In the genomic region with DNA sequence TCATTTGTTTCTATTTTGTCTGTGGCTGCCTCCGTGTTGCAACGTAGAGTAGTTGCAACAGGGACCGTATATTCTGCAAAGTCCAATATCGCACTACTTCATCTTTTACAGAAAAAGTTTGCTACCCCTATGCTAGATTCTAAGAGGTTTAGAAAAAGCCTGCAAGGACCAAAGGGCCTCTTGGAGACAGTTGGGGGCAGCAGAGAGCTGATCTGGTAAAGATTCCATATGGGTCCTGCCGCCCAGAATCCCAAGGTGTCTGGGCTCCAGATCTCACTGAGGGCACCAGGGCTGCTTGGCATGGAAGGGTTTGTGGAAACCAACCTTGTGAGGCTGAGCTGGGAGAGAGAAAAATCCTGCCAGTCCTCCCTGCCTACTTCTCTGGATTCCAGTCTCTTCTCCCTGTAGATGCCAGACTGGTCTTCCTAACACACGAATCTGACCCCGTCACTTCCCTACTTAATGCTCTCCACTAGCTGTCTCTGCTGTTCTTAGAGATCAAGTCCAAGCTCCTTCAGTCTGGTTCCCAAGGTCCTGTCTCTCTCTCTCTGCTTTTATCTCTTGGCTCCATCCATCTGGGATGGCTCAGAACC, we compare ENCODE assay signal across 7 cellular contexts.
A peak's percentile ranks its signal among the peaks of the same experiment; 100 is the strongest.
DNase-seq lines count a peak whose midpoint lies in the region; ATAC-seq and TF ChIP-seq lines count a peak whose summit lies in the region.

No MANE protein-coding gene starts in this region.

- peak; percentile 60; the same call in 2 of the 3 replicates for ATAC-seq in RWPE2 (ENCODE audit: low read depth)
- ATAC-seq in GM18868 (IDR thresholded peaks at IDR 0.05; ENCODE audit: unreplicated experiment): no peak
- ATAC-seq in HG02763 (IDR thresholded peaks at IDR 0.05; ENCODE audit: unreplicated experiment): no peak
- no peak for ATAC-seq in HG03457 (IDR thresholded peaks at IDR 0.05; ENCODE audit: unreplicated experiment)

- no peak overlapping the region for H3K4me3 Mint-ChIP-seq in glutamatergic neuron (ENCODE audit: unreplicated experiment)

- H3K4me1 ChIP-seq in Karpas-422 (ENCODE audit: low read length) (peaks cover 4% of the 10 kb centered on the region), RWPE2 (ENCODE audit: insufficient read depth, poor library complexity, severe bottlenecking) (no peaks in the 10 kb centered on the region)

- H3K36me3 ChIP-seq in GM06990 (ENCODE audit: control insufficient read depth, insufficient read depth, low read length) (no peaks in the 10 kb centered on the region), Karpas-422 (ENCODE audit: insufficient read depth, low read length) (no peaks in the 10 kb centered on the region), RWPE2 (ENCODE audit: low read depth) (no peaks in the 10 kb centered on the region)

- no peaks in the 10 kb centered on the region for H3K4me1 Mint-ChIP-seq in glutamatergic neuron (ENCODE audit: low read depth, unreplicated experiment)

- H3K4me3 ChIP-seq in GM06990 (replicated peaks; ENCODE audit: low read depth, low read length): no peak overlapping the region
- no peak overlapping the region for H3K4me3 ChIP-seq in Karpas-422 (ENCODE audit: low read length)
- H3K4me3 ChIP-seq in RWPE2 (ENCODE audit: severe bottlenecking): no peak overlapping the region

- peaks cover 5% of the 10 kb centered on the region for H3K27me3 Mint-ChIP-seq in glutamatergic neuron (ENCODE audit: unreplicated experiment)

- H3K36me3 Mint-ChIP-seq in glutamatergic neuron (ENCODE audit: unreplicated experiment): no peaks in the 10 kb centered on the region

- peak; percentile 78 for TF ChIP-seq CTCF in GM06990 (IDR thresholded peaks at IDR 0.05; ENCODE audit: insufficient read depth, low read length, poor library complexity, severe bottlenecking)
- TF ChIP-seq CTCF in RWPE2 (IDR thresholded peaks at IDR 0.05; ENCODE audit: poor library complexity, severe bottlenecking): peak; percentile 76
- peak; percentile 65 for TF ChIP-seq CTCF in glutamatergic neuron (IDR thresholded peaks at IDR 0.05; ENCODE audit: partially characterized antibody, unreplicated experiment)

- no peaks in the 10 kb centered on the region for H4K20me1 ChIP-seq in Karpas-422 (ENCODE audit: insufficient read depth, low read depth, low read length)

- peak; percentile 14 for DNase-seq in GM06990 (ENCODE audit: extremely low read depth, insufficient read length)
- peak; percentile 89 for DNase-seq in Karpas-422
- no peak for DNase-seq in RWPE2 (ENCODE audit: low spot score)
- DNase-seq in glutamatergic neuron: peak; percentile 64

- H2AFZ ChIP-seq in Karpas-422 (ENCODE audit: low read length): no peak overlapping the region

- H3K9me3 ChIP-seq in Karpas-422 (ENCODE audit: low read length) (no peaks in the 10 kb centered on the region), RWPE2 (ENCODE audit: severe bottlenecking) (no peaks in the 10 kb centered on the region)

- no peaks in the 10 kb centered on the region for H3K9me3 Mint-ChIP-seq in glutamatergic neuron (ENCODE audit: unreplicated experiment)

- H3K27me3 ChIP-seq in GM06990 (replicated peaks; ENCODE audit: control insufficient read depth, insufficient read depth, low read length) (no peaks in the 10 kb centered on the region), Karpas-422 (ENCODE audit: low read length) (no peaks in the 10 kb centered on the region), RWPE2 (ENCODE audit: insufficient read depth, poor library complexity, severe bottlenecking) (peaks cover 71% of the 10 kb centered on the region)

- H3K27ac ChIP-seq in Karpas-422 (ENCODE audit: low read length): no peak overlapping the region
- no peak overlapping the region for H3K27ac ChIP-seq in RWPE2 (ENCODE audit: poor library complexity, severe bottlenecking)

- H3K9me2 ChIP-seq in Karpas-422 (replicated peaks; ENCODE audit: insufficient read depth, low read length): no peaks in the 10 kb centered on the region

- H3K9ac ChIP-seq in Karpas-422 (ENCODE audit: low read length): no peak overlapping the region

- H3K79me2 ChIP-seq in Karpas-422 (ENCODE audit: low read length): no peaks in the 10 kb centered on the region

- H3K4me2 ChIP-seq in Karpas-422 (ENCODE audit: low read depth, low read length, poor library complexity, severe bottlenecking): no peak overlapping the region

- H3K27ac Mint-ChIP-seq in glutamatergic neuron (ENCODE audit: unreplicated experiment): no peak overlapping the region
